Comparison of ENCODE assay signal across 12 cellular contexts in genomic region chr7:22433710-22434460, GRCh38.
DNase-seq lines count a peak whose midpoint lies in the region; ATAC-seq and TF ChIP-seq lines count a peak whose summit lies in the region.
"Had no signal": no experiment of that assay in that cellular context is flagged by ENCODE, and none has a peak within 500 bp of the region (broad histone marks: within the 10 kb centered on the region; RNA-seq: fewer than 3 reads in every experiment).

No MANE protein-coding gene starts in this region.

- H3K36me3 Mint-ChIP-seq in neural crest cell (ENCODE audit: low read depth), result no peaks in the 10 kb centered on the region

- H3K4me2 ChIP-seq in OCI-LY7 (ENCODE audit: low read length), result peak overlapping the region; percentile 73

- ATAC-seq in HG02798 (IDR thresholded peaks at IDR 0.05; ENCODE audit: poor library complexity, unreplicated experiment), result no peak
- no peak for ATAC-seq in GM19328 (IDR thresholded peaks at IDR 0.05; ENCODE audit: unreplicated experiment)
- ATAC-seq: activated CD8-positive, alpha-beta T cell treated with anti-CD3 and anti-CD28 coated beads, Interleukin-2, amount 10 ng/mL, durations not matched to agents 7 days and 5 days had no signal

- DNase-seq in EL (peak; percentile 64), OCI-LY7 (ENCODE audit: low spot score) (peak; percentile 60), fibroblast of gingiva (ENCODE audit: low read depth) (peak; percentile 50), neural crest cell (ENCODE audit: low read depth, low spot score) (no peak), amniotic stem cell (lab: John Stamatoyannopoulos, UW) (no peak), GM10266 (ENCODE audit: extremely low spot score) (no peak)
- DNase-seq: activated CD8-positive, alpha-beta T cell treated with anti-CD3 and anti-CD28 coated beads, Interleukin-2, amount 10 ng/mL, durations not matched to agents 7 days and 5 days; cerebellar nuclear complex; NCI-H345 had no signal

- H3K36me3 ChIP-seq in OCI-LY7 (ENCODE audit: insufficient read depth, low read length), result no peaks in the 10 kb centered on the region

- no peaks in the 10 kb centered on the region for H3K27me3 Mint-ChIP-seq in neural crest cell (ENCODE audit: low read depth)

- no peak overlapping the region for H3K4me3 ChIP-seq in OCI-LY7 (ENCODE audit: low read depth, low read length, poor library complexity, severe bottlenecking)

- peaks cover 8% of the 10 kb centered on the region for H3K9me3 Mint-ChIP-seq in neural crest cell

- H4K20me1 ChIP-seq in OCI-LY7 (ENCODE audit: insufficient read depth, low read length), result no peaks in the 10 kb centered on the region

- no peak overlapping the region for H3K4me3 Mint-ChIP-seq in neural crest cell
- H3K4me3 Mint-ChIP-seq: activated CD8-positive, alpha-beta T cell treated with anti-CD3 and anti-CD28 coated beads, Interleukin-2, amount 10 ng/mL, durations not matched to agents 7 days and 5 days; nephron had no signal

- TF ChIP-seq CTCF in OCI-LY7 (conservative IDR thresholded peaks at IDR 0.05; ENCODE audit: low read length), result peak; percentile 70
- TF ChIP-seq CTCF in neural crest cell (conservative IDR thresholded peaks at IDR 0.05), result no peak
- no peak for TF ChIP-seq CTCF in GM10266 (IDR thresholded peaks at IDR 0.05; ENCODE audit: control insufficient read depth, insufficient read depth, low read depth, missing control alignments)

- peaks cover 5% of the 10 kb centered on the region; the same call in 1 of the 2 replicates for H3K9me3 ChIP-seq in OCI-LY7 (ENCODE audit: low read length)

- peak overlapping the region; percentile 54; the same call in 1 of the 2 replicates for H2AFZ ChIP-seq in OCI-LY7 (ENCODE audit: low read length)

- no peaks in the 10 kb centered on the region for H3K9me2 ChIP-seq in OCI-LY7 (ENCODE audit: insufficient read depth, low read length)

- peaks cover 10% of the 10 kb centered on the region for H3K4me1 Mint-ChIP-seq in neural crest cell
- H3K4me1 Mint-ChIP-seq: nephron had no signal

- peaks cover 97% of the 10 kb centered on the region for H3K4me1 ChIP-seq in OCI-LY7 (ENCODE audit: insufficient read depth, low read length, poor library complexity, severe bottlenecking)

- intact Hi-C loops in OCI-LY7 (cut with micrococcal nuclease; ENCODE audit: unreplicated experiment), result no loop called here

- H3K27ac Mint-ChIP-seq in neural crest cell (ENCODE audit: unreplicated experiment), result peak overlapping the region; percentile 97
- H3K27ac Mint-ChIP-seq: activated CD8-positive, alpha-beta T cell treated with anti-CD3 and anti-CD28 coated beads, Interleukin-2, amount 10 ng/mL, durations not matched to agents 7 days and 5 days; nephron had no signal

- BruUV-seq in OCI-LY7 (replicated peaks; lab: Mats Ljungman, UMichigan), result no TSS peak

- CTCF ChIA-PET in OCI-LY7 (lab: Charles Lee; ENCODE audit: unreplicated experiment), result interaction anchor here (1.2 to 1.8 kb wide), 2 partner anchors 11 to 31 kb away, joined by 3 to 5 read pairs; no protein-coding TSS in a partner anchor

- peak overlapping the region; percentile 99 for H3K27ac ChIP-seq in OCI-LY7 (ENCODE audit: low read depth, low read length, poor library complexity, severe bottlenecking)

- POLR2A ChIA-PET in OCI-LY7 (lab: Charles Lee), result interaction anchor here (0.6 to 7.2 kb wide), 6 partner anchors 10 to 794 kb away, joined by 3 to 97 read pairs (median 4); no protein-coding TSS in a partner anchor

- no peaks in the 10 kb centered on the region for H3K79me2 ChIP-seq in OCI-LY7 (ENCODE audit: insufficient read depth, low read depth, low read length)

Comparison
In these comparisons a context has a peak if more than half of its experiments do, and no peak if none do; other contexts are left out.
1. DNase-seq: peak in EL (single experiment), OCI-LY7 (single experiment) and fibroblast of gingiva (single experiment); none in neural crest cell (single experiment), amniotic stem cell (single experiment) and GM10266 (single experiment).